1 cellular context compared by ENCODE assay signal in the genomic region with DNA sequence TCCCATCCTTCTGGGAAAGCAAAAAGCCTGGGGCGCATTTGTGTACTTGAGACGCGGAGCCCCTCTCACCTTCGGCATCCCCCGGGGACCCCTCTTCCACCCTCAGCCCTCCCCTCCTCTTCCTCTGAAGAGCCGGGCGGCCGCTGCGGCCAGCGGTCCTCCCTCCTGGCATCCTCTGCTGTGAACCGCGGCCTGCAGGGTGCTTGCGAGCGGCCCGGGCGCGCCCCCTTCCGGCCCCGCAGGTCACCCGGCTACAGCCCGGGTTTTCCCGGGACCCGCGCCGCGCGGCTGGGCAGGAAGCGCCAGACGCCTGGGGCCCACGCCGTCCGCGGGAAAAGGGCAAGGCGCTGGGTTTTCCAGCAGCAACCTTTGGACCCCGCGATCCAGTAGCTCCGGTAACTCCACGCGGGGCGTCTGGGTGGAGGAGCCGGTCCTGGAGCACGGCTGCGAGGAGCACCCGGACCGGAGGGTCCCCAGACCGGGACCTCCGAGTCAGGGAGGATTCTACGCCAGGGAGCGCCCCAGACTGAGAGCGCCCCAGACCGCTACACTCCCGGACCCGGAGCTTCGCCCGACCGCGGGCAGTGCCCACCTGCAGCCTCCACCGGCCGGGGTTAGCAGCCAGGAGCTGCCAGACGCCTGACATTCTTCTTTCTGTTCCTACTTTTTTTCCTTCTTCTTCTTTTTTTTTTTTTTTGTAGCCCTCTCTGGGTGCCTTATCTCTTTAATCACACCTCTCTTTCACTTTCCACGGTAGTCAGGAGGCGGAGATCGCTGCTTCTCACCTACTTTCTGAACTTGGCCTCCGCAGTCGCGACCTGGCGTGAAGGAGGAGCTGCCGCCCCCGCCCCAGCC.
TF ChIP-seq lines count a peak whose summit lies in the region.

A gene with protein sequence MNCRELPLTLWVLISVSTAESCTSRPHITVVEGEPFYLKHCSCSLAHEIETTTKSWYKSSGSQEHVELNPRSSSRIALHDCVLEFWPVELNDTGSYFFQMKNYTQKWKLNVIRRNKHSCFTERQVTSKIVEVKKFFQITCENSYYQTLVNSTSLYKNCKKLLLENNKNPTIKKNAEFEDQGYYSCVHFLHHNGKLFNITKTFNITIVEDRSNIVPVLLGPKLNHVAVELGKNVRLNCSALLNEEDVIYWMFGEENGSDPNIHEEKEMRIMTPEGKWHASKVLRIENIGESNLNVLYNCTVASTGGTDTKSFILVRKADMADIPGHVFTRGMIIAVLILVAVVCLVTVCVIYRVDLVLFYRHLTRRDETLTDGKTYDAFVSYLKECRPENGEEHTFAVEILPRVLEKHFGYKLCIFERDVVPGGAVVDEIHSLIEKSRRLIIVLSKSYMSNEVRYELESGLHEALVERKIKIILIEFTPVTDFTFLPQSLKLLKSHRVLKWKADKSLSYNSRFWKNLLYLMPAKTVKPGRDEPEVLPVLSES (plus strand): TSS at position 271 of the 855 bp plus-strand sequence. CDS start 6,865 bp downstream, outside the sequence.

TF ChIP-seq in WTC11, 78 proteins besides CTCF, POLR2A, EP300 and RAD21 (continued from another document):
- TF ChIP-seq, protein P1, sequence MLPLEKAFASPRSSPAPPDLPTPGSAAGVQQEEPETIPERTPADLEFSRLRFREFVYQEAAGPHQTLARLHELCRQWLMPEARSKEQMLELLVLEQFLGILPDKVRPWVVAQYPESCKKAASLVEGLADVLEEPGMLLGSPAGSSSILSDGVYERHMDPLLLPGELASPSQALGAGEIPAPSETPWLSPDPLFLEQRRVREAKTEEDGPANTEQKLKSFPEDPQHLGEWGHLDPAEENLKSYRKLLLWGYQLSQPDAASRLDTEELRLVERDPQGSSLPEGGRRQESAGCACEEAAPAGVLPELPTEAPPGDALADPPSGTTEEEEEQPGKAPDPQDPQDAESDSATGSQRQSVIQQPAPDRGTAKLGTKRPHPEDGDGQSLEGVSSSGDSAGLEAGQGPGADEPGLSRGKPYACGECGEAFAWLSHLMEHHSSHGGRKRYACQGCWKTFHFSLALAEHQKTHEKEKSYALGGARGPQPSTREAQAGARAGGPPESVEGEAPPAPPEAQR (CRISPR knock-in tag; IDR thresholded peaks at IDR 0.05), result no peak
- TF ChIP-seq, protein P2, sequence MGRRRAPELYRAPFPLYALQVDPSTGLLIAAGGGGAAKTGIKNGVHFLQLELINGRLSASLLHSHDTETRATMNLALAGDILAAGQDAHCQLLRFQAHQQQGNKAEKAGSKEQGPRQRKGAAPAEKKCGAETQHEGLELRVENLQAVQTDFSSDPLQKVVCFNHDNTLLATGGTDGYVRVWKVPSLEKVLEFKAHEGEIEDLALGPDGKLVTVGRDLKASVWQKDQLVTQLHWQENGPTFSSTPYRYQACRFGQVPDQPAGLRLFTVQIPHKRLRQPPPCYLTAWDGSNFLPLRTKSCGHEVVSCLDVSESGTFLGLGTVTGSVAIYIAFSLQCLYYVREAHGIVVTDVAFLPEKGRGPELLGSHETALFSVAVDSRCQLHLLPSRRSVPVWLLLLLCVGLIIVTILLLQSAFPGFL (CRISPR knock-in tag; IDR thresholded peaks at IDR 0.05; ENCODE audit: borderline replicate concordance), result no peak
- TF ChIP-seq CREB1 (CRISPR knock-in tag; IDR thresholded peaks at IDR 0.05) (no peak), CREM (CRISPR knock-in tag; IDR thresholded peaks at IDR 0.05) (no peak), ETV6 (CRISPR knock-in tag; IDR thresholded peaks at IDR 0.05) (no peak), FOXP1 (CRISPR knock-in tag; IDR thresholded peaks at IDR 0.05; ENCODE audit: borderline replicate concordance) (no peak), SP1 (CRISPR knock-in tag; conservative IDR thresholded peaks at IDR 0.05) (0 out of 2 replicates have a peak, but pooled peaks have one; percentile 43), PRRX2 (CRISPR knock-in tag; IDR thresholded peaks at IDR 0.05) (no peak), ZNF232 (CRISPR knock-in tag; IDR thresholded peaks at IDR 0.05) (no peak)
- TF ChIP-seq, protein P3, sequence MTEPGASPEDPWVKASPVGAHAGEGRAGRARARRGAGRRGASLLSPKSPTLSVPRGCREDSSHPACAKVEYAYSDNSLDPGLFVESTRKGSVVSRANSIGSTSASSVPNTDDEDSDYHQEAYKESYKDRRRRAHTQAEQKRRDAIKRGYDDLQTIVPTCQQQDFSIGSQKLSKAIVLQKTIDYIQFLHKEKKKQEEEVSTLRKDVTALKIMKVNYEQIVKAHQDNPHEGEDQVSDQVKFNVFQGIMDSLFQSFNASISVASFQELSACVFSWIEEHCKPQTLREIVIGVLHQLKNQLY (CRISPR knock-in tag; IDR thresholded peaks at IDR 0.05), result no peak
- TF ChIP-seq, protein P4, sequence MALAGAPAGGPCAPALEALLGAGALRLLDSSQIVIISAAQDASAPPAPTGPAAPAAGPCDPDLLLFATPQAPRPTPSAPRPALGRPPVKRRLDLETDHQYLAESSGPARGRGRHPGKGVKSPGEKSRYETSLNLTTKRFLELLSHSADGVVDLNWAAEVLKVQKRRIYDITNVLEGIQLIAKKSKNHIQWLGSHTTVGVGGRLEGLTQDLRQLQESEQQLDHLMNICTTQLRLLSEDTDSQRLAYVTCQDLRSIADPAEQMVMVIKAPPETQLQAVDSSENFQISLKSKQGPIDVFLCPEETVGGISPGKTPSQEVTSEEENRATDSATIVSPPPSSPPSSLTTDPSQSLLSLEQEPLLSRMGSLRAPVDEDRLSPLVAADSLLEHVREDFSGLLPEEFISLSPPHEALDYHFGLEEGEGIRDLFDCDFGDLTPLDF (CRISPR knock-in tag; IDR thresholded peaks at IDR 0.05), result no peak
